28 cellular contexts compared by ENCODE assay signal in genomic region chr15:61379005-61379404, GRCh38.
"Had no signal": no experiment of that assay in that cellular context is flagged by ENCODE, and none has a peak within 500 bp of the region (broad histone marks: within the 10 kb centered on the region; RNA-seq: fewer than 3 reads in every experiment).

No MANE protein-coding gene starts in this region.

- H2AFZ ChIP-seq: neural progenitor cell, parathyroid adenoma had no signal

- H3K4me2 ChIP-seq: neural progenitor cell, smooth muscle cell had no signal

- H3K36me3 ChIP-seq: neural progenitor cell, ovary, spleen, suprapubic skin, tibial artery, transverse colon, upper lobe of right lung, vagina had no signal

- ATAC-seq: natural killer cell; psoas muscle; right cardiac atrium; sciatic nerve; stimulated activated memory B cell treated with anti-CD40 and anti-IgM and Interleukin-4, amounts not matched to agents 10 μg/mL and 1 μg/mL and 100 μg/mL, for 72 hours; stimulated activated naive CD8-positive, alpha-beta T cell treated with anti-CD3 and anti-CD28 coated beads, Interleukin-15, amount 100 ng/mL, for 72 hours; stimulated activated naive CD8-positive, alpha-beta T cell treated with anti-CD3 and anti-CD28 coated beads, Interleukin-15, Interleukin-2, amounts not matched to agents 100 U/mL and 50 U/mL, for 24 hours; upper lobe of right lung had no signal

- H3K9me3 ChIP-seq: ovary, psoas muscle, suprapubic skin, testis, tibial artery, transverse colon, upper lobe of right lung, vagina had no signal

- H3K4me1 ChIP-seq: neural progenitor cell, parathyroid adenoma, psoas muscle, spleen, suprapubic skin, testis, tibial artery, transverse colon, upper lobe of right lung, vagina had no signal

- H3K4me3 ChIP-seq: neural progenitor cell, ovary, psoas muscle, skin epidermis, smooth muscle cell, spleen, suprapubic skin, testis, tibial artery, transverse colon, upper lobe of right lung, vagina had no signal

- H3K27ac ChIP-seq: neural progenitor cell, ovary, parathyroid adenoma, psoas muscle, skin epidermis, spleen, suprapubic skin, testis, tibial artery, transverse colon, upper lobe of right lung, vagina had no signal

- H3K9ac ChIP-seq: neural progenitor cell, parathyroid adenoma had no signal

- H3K79me2 ChIP-seq: parathyroid adenoma had no signal

- DNase-seq: natural killer cell; occipital lobe; ovary; posterior cingulate gyrus; psoas muscle; right cardiac atrium; spleen; stimulated activated CD4-positive, alpha-beta T cell treated with anti-CD3 and anti-CD28 coated beads, Interleukin-12 subunit alpha, Interleukin-12 subunit beta, amount 100 ng/mL, for 4 hours; stimulated activated CD4-positive, alpha-beta T cell treated with anti-CD3 and anti-CD28 coated beads, Interleukin-1b, Interleukin-23, amount 100 ng/mL, for 48 hours; stimulated activated CD4-positive, alpha-beta T cell treated with anti-CD3 and anti-CD28 coated beads, Interleukin-4, amount 100 ng/mL, for 1 hour; stimulated activated CD4-positive, alpha-beta T cell treated with anti-CD3 and anti-CD28 coated beads, Interleukin-4, amount 100 ng/mL, for 4 hours; stimulated activated CD8-positive, alpha-beta memory T cell treated with anti-CD3 and anti-CD28 coated beads, Interleukin-4, amount 100 ng/mL, for 48 hours; stimulated activated naive CD4-positive, alpha-beta T cell; stimulated activated naive CD8-positive, alpha-beta T cell treated with anti-CD3 and anti-CD28 coated beads, Interleukin-15, amount 100 ng/mL, for 72 hours; stimulated activated naive CD8-positive, alpha-beta T cell treated with anti-CD3 and anti-CD28 coated beads, Interleukin-15, Interleukin-2, amounts not matched to agents 100 U/mL and 50 U/mL, for 24 hours; substantia nigra; testis; tibial artery; transverse colon; upper lobe of right lung had no signal

- H3K27me3 ChIP-seq: neural progenitor cell, ovary, spleen, suprapubic skin, testis, tibial artery, transverse colon, upper lobe of right lung, vagina had no signal
